14 cellular contexts compared by ENCODE assay signal in the genomic region with DNA sequence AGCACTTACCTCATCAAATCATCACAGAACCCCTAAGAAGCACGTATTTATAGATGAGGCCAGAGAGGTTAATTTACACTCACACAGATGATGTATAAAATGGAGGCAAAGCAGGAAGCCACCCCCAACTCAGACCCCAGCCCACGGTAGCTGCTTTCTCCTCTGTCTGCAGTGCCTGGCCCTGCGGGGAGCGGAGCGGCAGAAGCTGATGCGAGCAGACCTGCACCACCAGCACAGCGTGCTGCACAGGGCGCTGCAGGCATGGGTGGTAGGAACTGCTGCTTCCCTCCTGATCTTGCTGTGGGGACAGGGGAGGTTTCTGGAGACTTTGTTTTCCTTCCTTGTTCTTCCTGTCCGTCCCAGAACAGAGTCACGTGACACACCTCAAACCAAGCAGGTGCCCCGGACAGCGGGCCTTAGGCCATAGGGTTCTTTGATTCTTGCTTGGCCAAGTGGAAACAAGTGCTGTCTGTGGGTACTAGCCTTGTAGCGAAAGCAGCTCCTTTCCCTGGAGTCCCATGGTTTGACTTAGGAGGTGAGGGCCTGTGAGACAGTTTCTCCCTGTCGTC.
"Had no signal": no experiment of that assay in that cellular context is flagged by ENCODE, and none has a peak within 500 bp of the region (broad histone marks: within the 10 kb centered on the region; RNA-seq: fewer than 3 reads in every experiment).

No MANE protein-coding gene starts in this region.

- H3K27me3 ChIP-seq: brain microvascular endothelial cell, esophagus muscularis mucosa, stomach, tibial artery, vagina had no signal

- H3K9me3 Mint-ChIP-seq: activated CD4-positive, alpha-beta T cell treated with anti-CD3 and anti-CD28 coated beads, Interleukin-2, amount 10 ng/mL, durations not matched to agents 24 days and 14 days; immature natural killer cell; nephron; T-cell had no signal

- H3K4me3 ChIP-seq: esophagus muscularis mucosa, SK-N-MC, stomach, tibial artery, vagina had no signal

- H3K36me3 ChIP-seq: brain microvascular endothelial cell had no signal

- H3K27ac ChIP-seq: brain microvascular endothelial cell, SK-N-MC, tibial artery, vagina had no signal

- H3K27me3 Mint-ChIP-seq: activated CD4-positive, alpha-beta T cell treated with anti-CD3 and anti-CD28 coated beads, Interleukin-2, amount 10 ng/mL, durations not matched to agents 24 days and 14 days; activated CD8-positive, alpha-beta memory T cell treated with anti-CD3 and anti-CD28 coated beads, Interleukin-2, amount 10 ng/mL, durations not matched to agents 7 days and 5 days; activated naive CD8-positive, alpha-beta T cell; T-cell had no signal

- H3K4me3 Mint-ChIP-seq: activated CD4-positive, alpha-beta T cell treated with anti-CD3 and anti-CD28 coated beads, Interleukin-2, amount 10 ng/mL, durations not matched to agents 24 days and 14 days; activated CD8-positive, alpha-beta memory T cell treated with anti-CD3 and anti-CD28 coated beads, Interleukin-2, amount 10 ng/mL, durations not matched to agents 7 days and 5 days; activated naive CD8-positive, alpha-beta T cell; immature natural killer cell; nephron; T-cell had no signal

- DNase-seq: activated CD4-positive, alpha-beta T cell treated with anti-CD3 and anti-CD28 coated beads, Interleukin-2, amount 10 ng/mL, durations not matched to agents 24 days and 14 days; activated CD8-positive, alpha-beta memory T cell treated with anti-CD3 and anti-CD28 coated beads, Interleukin-2, amount 10 ng/mL, durations not matched to agents 7 days and 5 days; amygdala; brain microvascular endothelial cell; immature natural killer cell; stimulated activated CD4-positive, alpha-beta T cell treated with anti-CD3 and anti-CD28 coated beads, Interleukin-4, amount 100 ng/mL, for 4 hours; stomach; T-cell; tibial artery had no signal

- H3K9me3 ChIP-seq: esophagus muscularis mucosa, stomach, tibial artery, vagina had no signal

- H3K4me1 Mint-ChIP-seq: activated CD8-positive, alpha-beta memory T cell treated with anti-CD3 and anti-CD28 coated beads, Interleukin-2, amount 10 ng/mL, durations not matched to agents 7 days and 5 days; immature natural killer cell had no signal
